ENCODE assay signal across 28 cellular contexts in the genomic region with DNA sequence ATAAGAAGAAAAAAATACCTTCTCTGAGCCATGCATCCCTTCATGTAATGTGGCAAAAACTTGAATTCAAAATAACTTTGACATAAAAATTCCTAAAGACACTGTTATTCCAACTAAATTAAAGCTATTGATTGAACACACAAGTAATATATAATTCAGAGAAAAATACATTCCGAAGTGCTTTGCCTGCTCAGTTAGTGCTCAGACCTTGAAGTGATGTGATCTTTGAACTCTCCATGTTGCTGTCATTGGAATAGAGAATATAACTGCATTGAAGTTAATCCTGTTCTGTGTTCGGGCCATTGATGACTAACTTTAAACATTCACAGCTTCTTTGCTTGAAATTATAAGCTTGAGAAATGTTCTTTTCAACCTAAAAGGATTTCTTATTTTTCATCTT.
"Had no signal": no experiment of that assay in that cellular context is flagged by ENCODE, and none has a peak within 500 bp of the region (broad histone marks: within the 10 kb centered on the region; RNA-seq: fewer than 3 reads in every experiment).

No MANE protein-coding gene starts in this region.

- FAIRE-seq: urothelium cell line had no signal

- DNase-seq: stimulated activated CD4-positive, alpha-beta T cell treated with anti-CD3 and anti-CD28 coated beads, Interleukin-2, amount 100 ng/mL, for 48 hours; stimulated activated CD4-positive, alpha-beta T cell treated with anti-CD3 and anti-CD28 coated beads, Interleukin-4, amount 100 ng/mL, for 1 hour; stimulated activated CD4-positive, alpha-beta T cell treated with anti-CD3 and anti-CD28 coated beads, Interleukin-4, amount 100 ng/mL, for 24 hours; stimulated activated CD4-positive, alpha-beta T cell treated with anti-CD3 and anti-CD28 coated beads, Interleukin-4, amount 100 ng/mL, for 4 hours; stimulated activated CD8-positive, alpha-beta memory T cell treated with anti-CD3 and anti-CD28 coated beads, Interleukin-4, amount 100 ng/mL, for 48 hours; stimulated activated naive B cell treated with anti-CD40 and anti-IgM and Interleukin-4, amounts not matched to agents 10 μg/mL and 1 μg/mL and 100 μg/mL, for 72 hours; stimulated activated naive CD4-positive, alpha-beta T cell; stimulated activated naive CD4-positive, alpha-beta T cell treated with Interleukin-2 at 50 U/mL for 16 hours; stimulated activated naive CD8-positive, alpha-beta T cell treated with anti-CD3 and anti-CD28 coated beads, Interleukin-15, amount 100 ng/mL, for 72 hours; stimulated activated naive CD8-positive, alpha-beta T cell treated with anti-CD3 and anti-CD28 coated beads, Interleukin-15, Interleukin-2, amounts not matched to agents 100 U/mL and 50 U/mL, for 24 hours; stomach; substantia nigra; testis; thyroid gland; tibial artery; transverse colon; trophoblast cell; upper lobe of left lung; upper lobe of right lung; uterus had no signal

- H3K27ac ChIP-seq: stomach, suprapubic skin, testis, thoracic aorta, thyroid gland, tibial artery, tibial nerve, transverse colon, upper lobe of left lung, upper lobe of right lung, uterus had no signal

- H3K4me1 ChIP-seq: stomach, suprapubic skin, testis, thyroid gland, tibial artery, tibial nerve, transverse colon, upper lobe of right lung, uterus had no signal

- H3K27me3 ChIP-seq: stomach, suprapubic skin, testis, thyroid gland, tibial artery, tibial nerve, transverse colon, upper lobe of left lung, upper lobe of right lung, uterus had no signal

- H3K36me3 ChIP-seq: thoracic aorta, uterus had no signal

- H3K27ac Mint-ChIP-seq: stimulated activated effector memory CD8-positive, alpha-beta T cell treated with anti-CD3 and anti-CD28 coated beads, Interleukin-12 subunit alpha, Interleukin-12 subunit beta, amount 100 ng/mL, for 72 hours; stimulated activated memory B cell treated with anti-CD40 and anti-IgM and Interleukin-4, amounts not matched to agents 10 μg/mL and 1 μg/mL and 100 μg/mL, for 72 hours; stimulated activated naive B cell treated with anti-CD40 and anti-IgM and Interleukin-4, amounts not matched to agents 10 μg/mL and 1 μg/mL and 100 μg/mL, for 72 hours; stimulated activated naive CD8-positive, alpha-beta T cell treated with anti-CD3 and anti-CD28 coated beads, Interleukin-15, amount 100 ng/mL, for 72 hours; stimulated activated naive CD8-positive, alpha-beta T cell treated with anti-CD3 and anti-CD28 coated beads, Interleukin-15, Interleukin-2, amounts not matched to agents 100 ng/mL and 50 ng/mL, for 24 hours; type B pancreatic cell had no signal

- H3K4me3 Mint-ChIP-seq: stimulated activated effector memory CD8-positive, alpha-beta T cell treated with anti-CD3 and anti-CD28 coated beads, Interleukin-12 subunit alpha, Interleukin-12 subunit beta, amount 100 ng/mL, for 72 hours; stimulated activated memory B cell treated with anti-CD40 and anti-IgM and Interleukin-4, amounts not matched to agents 10 μg/mL and 1 μg/mL and 100 μg/mL, for 72 hours; stimulated activated naive B cell treated with anti-CD40 and anti-IgM and Interleukin-4, amounts not matched to agents 10 μg/mL and 1 μg/mL and 100 μg/mL, for 72 hours; stimulated activated naive CD8-positive, alpha-beta T cell treated with anti-CD3 and anti-CD28 coated beads, Interleukin-15, amount 100 ng/mL, for 72 hours; stimulated activated naive CD8-positive, alpha-beta T cell treated with anti-CD3 and anti-CD28 coated beads, Interleukin-15, Interleukin-2, amounts not matched to agents 100 ng/mL and 50 ng/mL, for 24 hours; type B pancreatic cell had no signal

- H3K9me3 Mint-ChIP-seq: stimulated activated effector memory CD8-positive, alpha-beta T cell treated with anti-CD3 and anti-CD28 coated beads, Interleukin-12 subunit alpha, Interleukin-12 subunit beta, amount 100 ng/mL, for 72 hours; stimulated activated memory B cell treated with anti-CD40 and anti-IgM and Interleukin-4, amounts not matched to agents 10 μg/mL and 1 μg/mL and 100 μg/mL, for 72 hours; stimulated activated naive B cell treated with anti-CD40 and anti-IgM and Interleukin-4, amounts not matched to agents 10 μg/mL and 1 μg/mL and 100 μg/mL, for 72 hours; stimulated activated naive CD8-positive, alpha-beta T cell treated with anti-CD3 and anti-CD28 coated beads, Interleukin-15, amount 100 ng/mL, for 72 hours; stimulated activated naive CD8-positive, alpha-beta T cell treated with anti-CD3 and anti-CD28 coated beads, Interleukin-15, Interleukin-2, amounts not matched to agents 100 ng/mL and 50 ng/mL, for 24 hours; type B pancreatic cell had no signal

- H3K4me3 ChIP-seq: stomach, suprapubic skin, testis, thoracic aorta, thyroid gland, tibial artery, tibial nerve, transverse colon, upper lobe of left lung, upper lobe of right lung, uterus had no signal

- ATAC-seq: stimulated activated effector memory CD8-positive, alpha-beta T cell treated with anti-CD3 and anti-CD28 coated beads, Interleukin-12 subunit alpha, Interleukin-12 subunit beta, amount 100 ng/mL, for 72 hours; stimulated activated memory B cell treated with anti-CD40 and anti-IgM and Interleukin-4, amounts not matched to agents 10 μg/mL and 1 μg/mL and 100 μg/mL, for 72 hours; stimulated activated naive B cell treated with anti-CD40 and anti-IgM and Interleukin-4, amounts not matched to agents 10 μg/mL and 1 μg/mL and 100 μg/mL, for 72 hours; stimulated activated naive CD8-positive, alpha-beta T cell treated with anti-CD3 and anti-CD28 coated beads, Interleukin-15, amount 100 ng/mL, for 72 hours; stimulated activated naive CD8-positive, alpha-beta T cell treated with anti-CD3 and anti-CD28 coated beads, Interleukin-15, Interleukin-2, amounts not matched to agents 100 U/mL and 50 U/mL, for 24 hours; upper lobe of right lung had no signal

- H3K4me1 Mint-ChIP-seq: stimulated activated effector memory CD8-positive, alpha-beta T cell treated with anti-CD3 and anti-CD28 coated beads, Interleukin-12 subunit alpha, Interleukin-12 subunit beta, amount 100 ng/mL, for 72 hours; stimulated activated memory B cell treated with anti-CD40 and anti-IgM and Interleukin-4, amounts not matched to agents 10 μg/mL and 1 μg/mL and 100 μg/mL, for 72 hours; stimulated activated naive B cell treated with anti-CD40 and anti-IgM and Interleukin-4, amounts not matched to agents 10 μg/mL and 1 μg/mL and 100 μg/mL, for 72 hours; stimulated activated naive CD8-positive, alpha-beta T cell treated with anti-CD3 and anti-CD28 coated beads, Interleukin-15, amount 100 ng/mL, for 72 hours had no signal

- H3K27me3 Mint-ChIP-seq: stimulated activated memory B cell treated with anti-CD40 and anti-IgM and Interleukin-4, amounts not matched to agents 10 μg/mL and 1 μg/mL and 100 μg/mL, for 72 hours; stimulated activated naive B cell treated with anti-CD40 and anti-IgM and Interleukin-4, amounts not matched to agents 10 μg/mL and 1 μg/mL and 100 μg/mL, for 72 hours; stimulated activated naive CD8-positive, alpha-beta T cell treated with anti-CD3 and anti-CD28 coated beads, Interleukin-15, amount 100 ng/mL, for 72 hours; stimulated activated naive CD8-positive, alpha-beta T cell treated with anti-CD3 and anti-CD28 coated beads, Interleukin-15, Interleukin-2, amounts not matched to agents 100 ng/mL and 50 ng/mL, for 24 hours; type B pancreatic cell had no signal

- H3K9me3 ChIP-seq: stomach, suprapubic skin, testis, thoracic aorta, thyroid gland, tibial artery, tibial nerve, transverse colon, upper lobe of left lung, upper lobe of right lung, uterus had no signal
